In the genomic region with DNA sequence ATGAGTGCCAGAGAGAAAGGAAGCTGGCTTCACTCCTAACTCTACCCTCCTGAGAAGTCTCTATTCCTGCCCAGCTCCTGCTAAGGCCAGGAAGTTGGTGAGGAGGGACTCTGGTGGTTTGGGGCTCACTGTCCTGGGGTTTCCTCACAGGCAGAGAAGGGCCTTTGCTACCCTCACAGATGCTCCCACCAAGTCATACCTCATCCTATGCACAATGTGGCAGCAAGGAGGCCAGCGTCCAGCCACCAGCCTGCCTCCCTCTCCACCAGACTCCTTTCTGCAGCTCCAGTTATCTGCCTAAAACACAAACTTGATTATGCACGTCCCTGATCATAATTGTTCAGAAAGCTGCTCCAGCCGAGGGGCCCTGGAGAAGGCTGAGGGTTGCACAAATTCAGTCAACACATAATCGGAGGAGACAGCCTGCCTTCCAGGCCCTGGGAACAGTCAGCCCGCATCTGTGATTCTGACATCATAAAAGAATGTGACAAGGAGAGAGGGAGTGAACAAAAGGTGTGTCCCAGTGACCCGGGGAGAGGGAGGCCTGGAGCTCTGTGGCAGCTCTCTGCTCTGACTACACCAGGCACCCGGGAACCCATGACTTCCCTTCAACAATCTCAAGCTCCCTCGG, we compare ENCODE assay signal across 10 cellular contexts. TPM values are rescaled to one million over a fixed set of nuclear protein-coding genes. Genes with fewer than 3 reads are reported as not detected.
DNase-seq lines count a peak whose midpoint lies in the region; ATAC-seq and TF ChIP-seq lines count a peak whose summit lies in the region.
"Had no signal": no experiment of that assay in that cellular context is flagged by ENCODE, and none has a peak within 500 bp of the region (broad histone marks: within the 10 kb centered on the region; RNA-seq: fewer than 3 reads in every experiment).

No MANE protein-coding gene starts in this region.

- TF ChIP-seq POLR2A in adrenal gland (IDR thresholded peaks at IDR 0.05) = no peak

- H3K27me3 Mint-ChIP-seq in Caco-2 (ENCODE audit: insufficient read depth, unreplicated experiment) = no peaks in the 10 kb centered on the region

- peaks cover 46% of the 10 kb centered on the region for H3K36me3 Mint-ChIP-seq in Caco-2 (ENCODE audit: insufficient read depth, unreplicated experiment)

- peak overlapping the region; percentile 69 for H3K27ac Mint-ChIP-seq in Caco-2 (ENCODE audit: unreplicated experiment)

- DNase-seq in Caco-2 (no peak), adrenal gland (peak in 2 of 7 donors; percentile 24 to 88), cardiac muscle cell (ENCODE audit: low read depth in 1 of 2, low spot score in 1 of 2) (peak; percentile 67), psoas muscle (peak in 1 of 2 donors; percentile 57), MG63 (no peak), NCI-H2107 (lab: John Stamatoyannopoulos, UW) (no peak), NCI-H524 treated with DMSO at 0.1 percent for 48 hours (lab: John Stamatoyannopoulos, UW) (no peak), GM19240 (ENCODE audit: insufficient read length, low spot score) (no peak)
- DNase-seq: activated gamma-delta T cell, DND-41 had no signal

- H3K4me1 ChIP-seq in Caco-2 (peaks cover 23% of the 10 kb centered on the region), adrenal gland (replicated peaks in 1 of 2) (peaks cover 16 to 40% of the 10 kb centered on the region in 2 donors), cardiac muscle cell (ENCODE audit: low read depth) (peaks cover 34% of the 10 kb centered on the region), psoas muscle (peaks cover 20% of the 10 kb centered on the region)

- ATAC-seq in psoas muscle = peak; percentile 18 to 51 (median 38)

- 56 to 66% (median 65%) methylated on average over 8 of the region's 8 CpGs for WGBS in adrenal gland, 4 donors
- 37 to 58% (median 39%) methylated on average over 8 of the region's 8 CpGs for WGBS in psoas muscle, 3 donors

- POLR2A ChIA-PET in Caco-2 (lab: Charles Lee) = no interaction called here

- H3K9me3 Mint-ChIP-seq in Caco-2 (ENCODE audit: unreplicated experiment) = peaks cover 6% of the 10 kb centered on the region

- TF ChIP-seq CTCF in Caco-2 (IDR thresholded peaks at IDR 0.05; ENCODE audit: insufficient read depth in 1 of 2, low read depth in 1 of 2, low read length in 1 of 2, severe bottlenecking in 1 of 2, unreplicated experiment in 1 of 2) (no peak), adrenal gland (IDR thresholded peaks at IDR 0.05) (no peak), cardiac muscle cell (IDR thresholded peaks at IDR 0.05; ENCODE audit: low read depth, low read length) (no peak), psoas muscle (IDR thresholded peaks at IDR 0.05) (no peak)

- no peak overlapping the region for H3K4me3 Mint-ChIP-seq in Caco-2 (ENCODE audit: unreplicated experiment)

- H3K36me3 ChIP-seq in Caco-2 (ENCODE audit: control insufficient read depth, insufficient read depth, low read length) (peaks cover 3% of the 10 kb centered on the region; the same call in 1 of the 2 replicates), adrenal gland (replicated peaks in 1 of 2) (no peaks in the 10 kb centered on the region), cardiac muscle cell (no peaks in the 10 kb centered on the region), psoas muscle (ENCODE audit: insufficient read depth in 1 of 2, low read depth in 1 of 2) (no peaks in the 10 kb centered on the region), MG63 (peaks cover 52% of the 10 kb centered on the region)

- H3K4me3 ChIP-seq in Caco-2 (ENCODE audit: low read depth, low read length) = no peak overlapping the region
- no peak overlapping the region for H3K4me3 ChIP-seq in adrenal gland
- H3K4me3 ChIP-seq in cardiac muscle cell = no peak overlapping the region
- no peak overlapping the region for H3K4me3 ChIP-seq in psoas muscle
- no peak overlapping the region for H3K4me3 ChIP-seq in MG63

- no TSS peak for BruUV-seq in Caco-2 (replicated peaks; lab: Mats Ljungman, UMichigan)

- H3K27ac ChIP-seq in adrenal gland = peak overlapping the region in 3 of 5 donors; percentile 26 to 89 (median 80)
- peak overlapping the region; percentile 96 for H3K27ac ChIP-seq in cardiac muscle cell
- H3K27ac ChIP-seq in psoas muscle = peak overlapping the region; percentile 56

- intact Hi-C loops in Caco-2 (cut with micrococcal nuclease; ENCODE audit: unreplicated experiment) (no loop called here), adrenal gland (cut with DNase I) (loop anchor here in 1 of 2 donors (10.0 kb wide), 1 partner anchor 55 kb away; no protein-coding TSS in a partner anchor), psoas muscle (cut with DNase I) (no loop called here)

- CTCF ChIA-PET in Caco-2 (lab: Charles Lee) = interaction anchor here (0.6 kb wide), 1 partner anchor 12 kb away, joined by 3 read pairs; no protein-coding TSS in a partner anchor

- H3K4me1 Mint-ChIP-seq in Caco-2 (ENCODE audit: low read depth, unreplicated experiment) = peaks cover 54% of the 10 kb centered on the region

- H3K27me3 ChIP-seq in Caco-2 (replicated peaks; ENCODE audit: control insufficient read depth, insufficient read depth, low read length) (no peaks in the 10 kb centered on the region), adrenal gland (no peaks in the 10 kb centered on the region), cardiac muscle cell (no peaks in the 10 kb centered on the region), psoas muscle (ENCODE audit: insufficient read depth in 3 of 3, low read length in 2 of 3) (no peaks in the 10 kb centered on the region), MG63 (no peaks in the 10 kb centered on the region)

- H3K9me3 ChIP-seq in Caco-2 = no peaks in the 10 kb centered on the region
- H3K9me3 ChIP-seq in adrenal gland (replicated peaks in 1 of 3) = no peaks in the 10 kb centered on the region
- no peaks in the 10 kb centered on the region for H3K9me3 ChIP-seq in cardiac muscle cell (ENCODE audit: low read depth)
- H3K9me3 ChIP-seq in psoas muscle = no peaks in the 10 kb centered on the region
- peaks cover 14% of the 10 kb centered on the region for H3K9me3 ChIP-seq in MG63

RNA-seq across cellular contexts. Expression of a gene that starts 28.8 kb away (rescaled TPM):
- total RNA-seq in Caco-2 (2022) (156 and 165 TPM in 2 replicates), adrenal gland (100 to 1,000 TPM in 5 of 8 donors, 10 to 100 TPM in 3; 57.9 to 330 (median 113) TPM), cardiac muscle cell (180 and 309 TPM in 2 replicates), psoas muscle (10 to 100 TPM in 1 of 4 donors, 1 to 10 TPM in 3; 3.6 to 10.5 (median 5.0) TPM)
- polyA plus RNA-seq in adrenal gland (100 to 1,000 TPM in 1 of 3 donors, 10 to 100 TPM in 2; 73.6 to 175 (median 74.6) TPM), cardiac muscle cell (226 and 238 TPM in 2 replicates), psoas muscle (1 to 10 TPM; 2.8 to 4.1 (median 3.0) TPM)
- 228 and 269 TPM in 2 replicates for total RNA-seq in MG63 (2014; rRNA removed; shearing (Covaris generic); ENCODE audit: low replicate concordance)

Comparison
In these comparisons a context has a peak if more than half of its experiments do, and no peak if none do; other contexts are left out.
1. DNase-seq: peak in cardiac muscle cell (2 of 2); none in Caco-2 (0 of 2), MG63 (single experiment), NCI-H2107 (single experiment), NCI-H524 treated with DMSO at 0.1 percent for 48 hours (single experiment) and GM19240 (single experiment).
2. RNA of a gene that starts 28.8 kb away (total RNA-seq): 228 to 269 TPM in MG63, 180 to 309 TPM in cardiac muscle cell, 156 to 165 TPM in Caco-2 and 57.9 to 330 TPM in adrenal gland; 3.6 to 10.5 TPM in psoas muscle; every median in the first group is over 4 times any median in the second.
3. Peak in every context shown above with its lines, with median percentiles within 50 percentile points of each other: H3K27ac ChIP-seq.